In the genomic region with DNA sequence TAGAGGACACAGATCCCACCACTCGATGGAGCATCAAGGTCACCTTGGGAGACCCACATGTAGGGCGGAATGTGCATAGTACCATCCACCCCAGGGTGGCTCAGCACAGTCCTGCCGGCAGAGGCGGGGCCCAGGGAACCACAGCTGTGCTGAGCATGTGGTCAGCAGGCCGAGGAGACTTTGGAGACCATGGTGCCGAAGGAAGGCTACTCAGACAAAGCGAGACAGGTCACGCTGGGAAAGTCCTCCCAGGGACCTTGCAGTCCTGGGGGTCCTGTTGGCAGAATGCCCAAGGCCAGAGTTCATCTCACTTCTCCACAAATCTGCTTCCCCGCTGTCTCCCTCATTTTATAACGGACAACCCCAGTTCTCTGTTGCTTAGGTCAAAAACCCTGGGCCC, we compare ENCODE assay signal across 15 cellular contexts. TPM values are rescaled to one million over a fixed set of nuclear protein-coding genes. Genes with fewer than 3 reads are reported as not detected.
"Had no signal": no experiment of that assay in that cellular context is flagged by ENCODE, and none has a peak within 500 bp of the region (broad histone marks: within the 10 kb centered on the region; RNA-seq: fewer than 3 reads in every experiment).

No MANE protein-coding gene starts in this region.

- H3K4me3 ChIP-seq: colonic mucosa, esophagus muscularis mucosa, ovary, SJCRH30, tibial nerve had no signal

- H3K36me3 ChIP-seq: colonic mucosa, esophagus muscularis mucosa, ovary, SJCRH30, tibial nerve had no signal

- DNase-seq: activated CD4-positive, alpha-beta T cell treated with anti-CD3 and anti-CD28 coated beads, Interleukin-2, amount 10 ng/mL, durations not matched to agents 7 days and 5 days; activated naive CD4-positive, alpha-beta T cell treated with anti-CD3 and anti-CD28 coated beads, Interleukin-2, amount 50 U/mL, for 16 hours; caudate nucleus; colonic mucosa; hippocampal formation; SJCRH30; stimulated activated CD4-positive, alpha-beta T cell treated with anti-CD3 and anti-CD28 coated beads, Interleukin-2, amount 100 ng/mL, for 48 hours; stimulated activated naive B cell treated with anti-CD40 and anti-IgM and Interleukin-4, amounts not matched to agents 10 μg/mL and 1 μg/mL and 100 μg/mL, for 72 hours had no signal

- ATAC-seq: stimulated activated naive B cell treated with anti-CD40 and anti-IgM and Interleukin-4, amounts not matched to agents 10 μg/mL and 1 μg/mL and 100 μg/mL, for 72 hours had no signal

- H3K4me1 ChIP-seq: colonic mucosa, esophagus muscularis mucosa, SJCRH30, tibial nerve had no signal

- H3K27ac ChIP-seq: colonic mucosa, esophagus muscularis mucosa, ovary, SJCRH30, tibial nerve had no signal

- H3K27me3 ChIP-seq: colonic mucosa, ovary, SJCRH30, tibial nerve had no signal

- H3K9me3 ChIP-seq: colonic mucosa, ovary, SJCRH30 had no signal

RNA-seq across cellular contexts. Expression of gene WNT3A, which starts 22.5 kb away (rescaled TPM):
- total RNA-seq: activated CD4-positive, alpha-beta T cell treated with anti-CD3 and anti-CD28 coated beads, Interleukin-2, amount 10 ng/mL, durations not matched to agents 7 days and 5 days; colonic mucosa; esophagus muscularis mucosa; glomerular endothelial cell; kidney epithelial cell; myocyte; neural crest cell; ovary; SJCRH30; tibial nerve had no signal
- polyA plus RNA-seq: ovary had no signal
